In the genomic region with DNA sequence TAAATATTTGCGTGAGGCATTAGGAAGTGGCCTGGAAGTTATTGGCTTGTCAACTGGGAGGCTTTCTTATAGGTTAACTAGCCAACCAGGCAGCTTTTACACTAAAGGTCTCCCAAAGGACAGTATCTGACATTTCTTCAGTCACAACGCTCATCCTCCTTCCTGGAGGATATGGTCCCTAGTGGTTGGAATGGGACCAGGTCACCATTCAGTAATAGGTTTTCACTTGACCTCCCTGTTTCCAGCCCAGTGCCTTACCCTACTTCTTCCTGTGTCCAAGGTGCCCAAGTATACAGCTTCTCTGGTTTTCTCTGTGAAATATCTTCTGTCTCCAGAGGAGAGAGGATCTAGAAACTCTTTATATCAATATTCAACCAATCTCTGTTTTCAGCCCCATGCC, we compare ENCODE assay signal across 19 cellular contexts. TPM values are rescaled to one million over a fixed set of nuclear protein-coding genes. Genes with fewer than 3 reads are reported as not detected.
DNase-seq lines count a peak whose midpoint lies in the region; ATAC-seq and TF ChIP-seq lines count a peak whose summit lies in the region.
"Had no signal": no experiment of that assay in that cellular context is flagged by ENCODE, and none has a peak within 500 bp of the region (broad histone marks: within the 10 kb centered on the region; RNA-seq: fewer than 3 reads in every experiment).

No MANE protein-coding gene starts in this region.

- intact Hi-C loops in CD4-positive, alpha-beta T cell (cut with DNase I, micrococcal nuclease) = no loop called here
- intact Hi-C loops in heart right ventricle (cut with DNase I) = no loop called here

- ATAC-seq in CD4-positive, alpha-beta T cell (ENCODE audit: poor library complexity) = no peak
- ATAC-seq in GM23338 = no peak
- ATAC-seq in central memory CD8-positive, alpha-beta T cell (replicated peaks; ENCODE audit: extremely low read depth, poor library complexity, severe bottlenecking) = no peak
- ATAC-seq in heart right ventricle = no peak
- ATAC-seq: K562, Panc1 had no signal

- CTCF ChIA-PET in CD4-positive, alpha-beta T cell (lab: Charles Lee) = no interaction called here

- H3K4me3 Mint-ChIP-seq in CD4-positive, alpha-beta T cell = no peak overlapping the region
- no peak overlapping the region for H3K4me3 Mint-ChIP-seq in GM23338
- H3K4me3 Mint-ChIP-seq in central memory CD8-positive, alpha-beta T cell = no peak overlapping the region

- no peaks in the 10 kb centered on the region for H3K27me3 Mint-ChIP-seq in CD4-positive, alpha-beta T cell
- H3K27me3 Mint-ChIP-seq in GM23338 (ENCODE audit: insufficient read depth, low read depth, poor library complexity) = peaks cover 2% of the 10 kb centered on the region
- no peaks in the 10 kb centered on the region for H3K27me3 Mint-ChIP-seq in central memory CD8-positive, alpha-beta T cell

- peaks cover 56% of the 10 kb centered on the region for H3K4me1 Mint-ChIP-seq in CD4-positive, alpha-beta T cell (ENCODE audit: low read depth)
- peaks cover 19% of the 10 kb centered on the region for H3K4me1 Mint-ChIP-seq in GM23338
- peaks cover 47% of the 10 kb centered on the region for H3K4me1 Mint-ChIP-seq in central memory CD8-positive, alpha-beta T cell

- no peak overlapping the region for H3K4me2 ChIP-seq in GM23338

- no peaks in the 10 kb centered on the region for H3F3A ChIP-seq in GM23338 (replicated peaks; ENCODE audit: low read depth)

- WGBS in heart right ventricle, 2 donors = 55 to 65% methylated on average over 2 of the region's 2 CpGs

- no peak overlapping the region for H3K27ac ChIP-seq in CD4-positive, alpha-beta T cell (ENCODE audit: low read depth, low read length)
- no peak overlapping the region for H3K27ac ChIP-seq in GM23338 (ENCODE audit: low read depth)
- no peak overlapping the region for H3K27ac ChIP-seq in heart right ventricle

- POLR2A ChIA-PET in CD4-positive, alpha-beta T cell (lab: Charles Lee) = no interaction called here

- H4K20me1 ChIP-seq in GM23338 (replicated peaks; ENCODE audit: insufficient read depth) = no peaks in the 10 kb centered on the region; the same call in 1 of the 2 replicates

- no peaks in the 10 kb centered on the region for H3K9me3 ChIP-seq in CD4-positive, alpha-beta T cell (ENCODE audit: control insufficient read depth, low read length)
- no peaks in the 10 kb centered on the region for H3K9me3 ChIP-seq in heart right ventricle

- no peaks in the 10 kb centered on the region for H3K9me3 Mint-ChIP-seq in CD4-positive, alpha-beta T cell
- no peaks in the 10 kb centered on the region for H3K9me3 Mint-ChIP-seq in GM23338
- H3K9me3 Mint-ChIP-seq in central memory CD8-positive, alpha-beta T cell = no peaks in the 10 kb centered on the region

- no peaks in the 10 kb centered on the region for H3K27me3 ChIP-seq in CD4-positive, alpha-beta T cell (ENCODE audit: control insufficient read depth, insufficient read depth, low read length)
- H3K27me3 ChIP-seq in GM23338 (ENCODE audit: insufficient read depth) (no peaks in the 10 kb centered on the region), heart right ventricle (peaks cover 0 to 30% (median 0%) of the 10 kb centered on the region in 7 donors)

- H2AFZ ChIP-seq in GM23338 = no peak overlapping the region

- H3K4me1 ChIP-seq in GM23338 (ENCODE audit: insufficient read depth) = no peaks in the 10 kb centered on the region
- peaks cover 0 to 47% (median 17%) of the 10 kb centered on the region in 9 donors for H3K4me1 ChIP-seq in heart right ventricle

- H3K36me3 Mint-ChIP-seq in CD4-positive, alpha-beta T cell (ENCODE audit: low read depth) = peaks cover 60% of the 10 kb centered on the region
- peaks cover 6% of the 10 kb centered on the region; the same call in 2 of the 3 replicates for H3K36me3 Mint-ChIP-seq in GM23338 (ENCODE audit: low read depth)
- peaks cover 34% of the 10 kb centered on the region for H3K36me3 Mint-ChIP-seq in central memory CD8-positive, alpha-beta T cell (ENCODE audit: insufficient read depth)

- H3K36me3 ChIP-seq in GM23338 (ENCODE audit: insufficient read depth) (no peaks in the 10 kb centered on the region), heart right ventricle (peaks cover 0 to 47% (median 0%) of the 10 kb centered on the region in 9 donors)

- no peak for DNase-seq in CD4-positive, alpha-beta T cell
- DNase-seq in GM23338 (ENCODE audit: low spot score) (peak; percentile 7), iPS-NIHi7 (ENCODE audit: extremely low spot score) (peak; percentile 16), NCI-H1436 (lab: John Stamatoyannopoulos, UW) (no peak), heart right ventricle (no peak), HPDE6-E6E7 (ENCODE audit: extremely low spot score) (no peak)
- DNase-seq in central memory CD8-positive, alpha-beta T cell (ENCODE audit: low spot score in 2 of 2) = no peak
- DNase-seq: C1 segment of cervical spinal cord, Calu3, Kasumi-1, MV-4-11, NCI-H1105 treated with DMSO at 0.1 percent for 48 hours, NCI-H2029, NCI-H446 treated with DMSO at 0.1 percent for 48 hours, NCI-H526, SHP77 treated with DMSO at 0.1 percent for 48 hours, T-helper 1 cell had no signal

- H3K79me2 ChIP-seq in GM23338 (replicated peaks; ENCODE audit: insufficient read depth) = no peaks in the 10 kb centered on the region

- no peak for TF ChIP-seq CTCF in CD4-positive, alpha-beta T cell (IDR thresholded peaks at IDR 0.05)
- TF ChIP-seq CTCF in GM23338 (conservative IDR thresholded peaks at IDR 0.05; ENCODE audit: low read depth in 2 of 2) (no peak), heart right ventricle (IDR thresholded peaks at IDR 0.05) (no peak)

- H3K9me2 ChIP-seq in GM23338 (ENCODE audit: insufficient read depth) = no peaks in the 10 kb centered on the region

- no peak overlapping the region for H3K4me3 ChIP-seq in GM23338
- no peak overlapping the region for H3K4me3 ChIP-seq in heart right ventricle
- H3K4me3 ChIP-seq: K562 had no signal

- H3K27ac Mint-ChIP-seq in CD4-positive, alpha-beta T cell = peak overlapping the region; percentile 73
- H3K27ac Mint-ChIP-seq in GM23338 = no peak overlapping the region
- peak overlapping the region; percentile 38 for H3K27ac Mint-ChIP-seq in central memory CD8-positive, alpha-beta T cell (ENCODE audit: low read depth)

TF ChIP-seq in GM23338, 12 proteins besides CTCF, POLR2A, EP300 and RAD21 (continues in another document):
- TF ChIP-seq, protein P1, sequence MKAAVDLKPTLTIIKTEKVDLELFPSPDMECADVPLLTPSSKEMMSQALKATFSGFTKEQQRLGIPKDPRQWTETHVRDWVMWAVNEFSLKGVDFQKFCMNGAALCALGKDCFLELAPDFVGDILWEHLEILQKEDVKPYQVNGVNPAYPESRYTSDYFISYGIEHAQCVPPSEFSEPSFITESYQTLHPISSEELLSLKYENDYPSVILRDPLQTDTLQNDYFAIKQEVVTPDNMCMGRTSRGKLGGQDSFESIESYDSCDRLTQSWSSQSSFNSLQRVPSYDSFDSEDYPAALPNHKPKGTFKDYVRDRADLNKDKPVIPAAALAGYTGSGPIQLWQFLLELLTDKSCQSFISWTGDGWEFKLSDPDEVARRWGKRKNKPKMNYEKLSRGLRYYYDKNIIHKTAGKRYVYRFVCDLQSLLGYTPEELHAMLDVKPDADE (IDR thresholded peaks at IDR 0.05) = no peak
- TF ChIP-seq POLR2AphosphoS5 (IDR thresholded peaks at IDR 0.05; ENCODE audit: low read depth) (no peak), ZNF114 (CRISPR knock-in tag; IDR thresholded peaks at IDR 0.05) (no peak), EZH2 (IDR thresholded peaks at IDR 0.05; ENCODE audit: low read depth, unreplicated experiment) (no peak), EZH2phosphoT487 (IDR thresholded peaks at IDR 0.05; ENCODE audit: unreplicated experiment) (no peak), JUNB (IDR thresholded peaks at IDR 0.05; ENCODE audit: unreplicated experiment) (no peak), CREB1 (CRISPR knock-in tag; IDR thresholded peaks at IDR 0.05; ENCODE audit: low read depth) (no peak), ZNF331 (CRISPR knock-in tag; IDR thresholded peaks at IDR 0.05; ENCODE audit: low read depth) (no peak), STAT1 (IDR thresholded peaks at IDR 0.05; ENCODE audit: unreplicated experiment) (no peak), NANOG (IDR thresholded peaks at IDR 0.05; ENCODE audit: borderline replicate concordance) (no peak)
- TF ChIP-seq, protein P2, sequence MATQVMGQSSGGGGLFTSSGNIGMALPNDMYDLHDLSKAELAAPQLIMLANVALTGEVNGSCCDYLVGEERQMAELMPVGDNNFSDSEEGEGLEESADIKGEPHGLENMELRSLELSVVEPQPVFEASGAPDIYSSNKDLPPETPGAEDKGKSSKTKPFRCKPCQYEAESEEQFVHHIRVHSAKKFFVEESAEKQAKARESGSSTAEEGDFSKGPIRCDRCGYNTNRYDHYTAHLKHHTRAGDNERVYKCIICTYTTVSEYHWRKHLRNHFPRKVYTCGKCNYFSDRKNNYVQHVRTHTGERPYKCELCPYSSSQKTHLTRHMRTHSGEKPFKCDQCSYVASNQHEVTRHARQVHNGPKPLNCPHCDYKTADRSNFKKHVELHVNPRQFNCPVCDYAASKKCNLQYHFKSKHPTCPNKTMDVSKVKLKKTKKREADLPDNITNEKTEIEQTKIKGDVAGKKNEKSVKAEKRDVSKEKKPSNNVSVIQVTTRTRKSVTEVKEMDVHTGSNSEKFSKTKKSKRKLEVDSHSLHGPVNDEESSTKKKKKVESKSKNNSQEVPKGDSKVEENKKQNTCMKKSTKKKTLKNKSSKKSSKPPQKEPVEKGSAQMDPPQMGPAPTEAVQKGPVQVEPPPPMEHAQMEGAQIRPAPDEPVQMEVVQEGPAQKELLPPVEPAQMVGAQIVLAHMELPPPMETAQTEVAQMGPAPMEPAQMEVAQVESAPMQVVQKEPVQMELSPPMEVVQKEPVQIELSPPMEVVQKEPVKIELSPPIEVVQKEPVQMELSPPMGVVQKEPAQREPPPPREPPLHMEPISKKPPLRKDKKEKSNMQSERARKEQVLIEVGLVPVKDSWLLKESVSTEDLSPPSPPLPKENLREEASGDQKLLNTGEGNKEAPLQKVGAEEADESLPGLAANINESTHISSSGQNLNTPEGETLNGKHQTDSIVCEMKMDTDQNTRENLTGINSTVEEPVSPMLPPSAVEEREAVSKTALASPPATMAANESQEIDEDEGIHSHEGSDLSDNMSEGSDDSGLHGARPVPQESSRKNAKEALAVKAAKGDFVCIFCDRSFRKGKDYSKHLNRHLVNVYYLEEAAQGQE (IDR thresholded peaks at IDR 0.05; ENCODE audit: unreplicated experiment) = no peak

RNA-seq across cellular contexts. Expression of a gene that starts 38.5 kb away (rescaled TPM):
- 10 to 100 TPM; 39.6 to 39.7 TPM for total RNA-seq in CD4-positive, alpha-beta T cell
- 10.3 and 12.2 TPM in 2 replicates for total RNA-seq in GM23338 (2014; rRNA removed; shearing (Covaris generic))
- 3.2 and 3.3 TPM in 2 replicates for polyA plus RNA-seq in GM23338 (2016; fragmentation: Nextera tagmentation; extraction: Ambion mirVana)
- total RNA-seq in heart right ventricle = 10 to 100 TPM; 22.4 to 42.5 (median 35.1) TPM
- 10 to 100 TPM in 1 of 2 donors, 1 to 10 TPM in 1; 6.7 to 14.8 TPM for polyA plus RNA-seq in heart right ventricle

Comparison
In these comparisons a context has a peak if more than half of its experiments do, and no peak if none do; other contexts are left out.
1. DNase-seq: peak in GM23338 (single experiment) and iPS-NIHi7 (single experiment); none in CD4-positive, alpha-beta T cell (0 of 10), central memory CD8-positive, alpha-beta T cell (0 of 2), NCI-H1436 (single experiment), heart right ventricle (0 of 2) and HPDE6-E6E7 (single experiment).